ENCODE assay signal across 13 cellular contexts in genomic region chr14:94412671-94413638, GRCh38. TPM values are rescaled to one million over a fixed set of nuclear protein-coding genes. Genes with fewer than 3 reads are reported as not detected.
A peak's percentile ranks its signal among the peaks of the same experiment; 100 is the strongest.
DNase-seq lines count a peak whose midpoint lies in the region; ATAC-seq and TF ChIP-seq lines count a peak whose summit lies in the region.
"Had no signal": no experiment of that assay in that cellular context is flagged by ENCODE, and none has a peak within 500 bp of the region (broad histone marks: within the 10 kb centered on the region; RNA-seq: fewer than 3 reads in every experiment).

No MANE protein-coding gene starts in this region.

- no peak overlapping the region for H3K4me3 Mint-ChIP-seq in natural killer cell treated with Interleukin-12 subunit alpha and Interleukin-12 subunit beta and Interleukin-15 and Interleukin-18, amount 100 ng/mL, for 72 hours

- no TSS peak for BruUV-seq in HCT116 (replicated peaks; lab: Mats Ljungman, UMichigan)

- CTCF ChIA-PET in HCT116 (lab: Charles Lee): interaction anchor here (0.9 to 2.1 kb wide), 5 partner anchors 10 to 281 kb away, joined by 4 to 9 read pairs (median 5); no protein-coding TSS in a partner anchor

- intact Hi-C loops in HCT116 (cut with micrococcal nuclease): loop anchor here (1.0 kb wide), 1 partner anchor 281 kb away; no protein-coding TSS in a partner anchor

- H3K9ac ChIP-seq in HCT116 (ENCODE audit: low read length): no peak overlapping the region

- H3K9me3 ChIP-seq in HCT116 (ENCODE audit: control insufficient read depth in 1 of 2, insufficient read depth in 1 of 2, low read depth in 1 of 2, low read length in 2 of 2) (no peaks in the 10 kb centered on the region), tibial nerve (peaks cover 0 to 20% (median 0%) of the 10 kb centered on the region in 4 donors)

- no peaks in the 10 kb centered on the region for H3K4me1 Mint-ChIP-seq in natural killer cell treated with Interleukin-12 subunit alpha and Interleukin-12 subunit beta and Interleukin-15 and Interleukin-18, amount 100 ng/mL, for 72 hours (ENCODE audit: low read depth in 2 of 2)

- peak; percentile 87 for ATAC-seq in HCT116
- ATAC-seq in left lobe of liver: peak; percentile 90
- no peak for ATAC-seq in natural killer cell treated with Interleukin-12 subunit alpha and Interleukin-12 subunit beta and Interleukin-15 and Interleukin-18, amount 100 ng/mL, for 72 hours

- no peaks in the 10 kb centered on the region for H3K4me1 ChIP-seq in HCT116 (ENCODE audit: control insufficient read depth in 1 of 2, insufficient read depth in 2 of 2, low read length in 2 of 2)
- H3K4me1 ChIP-seq in tibial nerve: no peaks in the 10 kb centered on the region

- no peaks in the 10 kb centered on the region for H3K36me3 ChIP-seq in HCT116 (ENCODE audit: control insufficient read depth in 1 of 2, insufficient read depth in 2 of 2, low read length in 2 of 2)
- no peaks in the 10 kb centered on the region for H3K36me3 ChIP-seq in tibial nerve
- H3K36me3 ChIP-seq: HAP-1 had no signal

- no peaks in the 10 kb centered on the region for H4K20me1 ChIP-seq in HCT116 (ENCODE audit: insufficient read depth)

- peaks cover 6% of the 10 kb centered on the region for H3K36me3 Mint-ChIP-seq in natural killer cell treated with Interleukin-12 subunit alpha and Interleukin-12 subunit beta and Interleukin-15 and Interleukin-18, amount 100 ng/mL, for 72 hours

- H3K27ac ChIP-seq in HCT116 (ENCODE audit: low read depth, low read length): no peak overlapping the region
- no peak overlapping the region for H3K27ac ChIP-seq in tibial nerve
- H3K27ac ChIP-seq: skin epidermis had no signal

- no peak overlapping the region for H3K4me2 ChIP-seq in HCT116 (ENCODE audit: low read length)

- H3K9me3 Mint-ChIP-seq in natural killer cell treated with Interleukin-12 subunit alpha and Interleukin-12 subunit beta and Interleukin-15 and Interleukin-18, amount 100 ng/mL, for 72 hours: peaks cover 5% of the 10 kb centered on the region

- TF ChIP-seq POLR2A in HCT116 (IDR thresholded peaks at IDR 0.05; ENCODE audit: borderline replicate concordance, extremely low read depth, insufficient read depth, insufficient read length) (no peak), tibial nerve (IDR thresholded peaks at IDR 0.05) (no peak)

- no peak overlapping the region for H3K27ac Mint-ChIP-seq in natural killer cell treated with Interleukin-12 subunit alpha and Interleukin-12 subunit beta and Interleukin-15 and Interleukin-18, amount 100 ng/mL, for 72 hours

- TF ChIP-seq EP300 in tibial nerve (IDR thresholded peaks at IDR 0.05): no peak

- H3K9me2 ChIP-seq in HCT116 (ENCODE audit: insufficient read depth): no peaks in the 10 kb centered on the region

- POLR2A ChIA-PET in HCT116 (lab: Charles Lee): no interaction called here

- in situ Hi-C loops in astrocyte of the spinal cord (cut with HindIII; ENCODE audit: low sequenced_read_pairs): no loop called here

- WGBS in tibial nerve, 2 donors: 64 to 73% methylated on average over 8 of the region's 8 CpGs

- RAD21 ChIA-PET in HCT116 (lab: Charles Lee; ENCODE audit: low non-redundant PET in 1 of 2, low total read pairs in 2 of 2, uncharacterized antibody in 2 of 2, unreplicated experiment in 2 of 2): no interaction called here

- peak; percentile 87 for TF ChIP-seq RAD21 in HCT116 (IDR thresholded peaks at IDR 0.05; ENCODE audit: low read depth)

- no peak for DNase-seq in AG10803 (ENCODE audit: low read depth)
- DNase-seq in HCT116 (ENCODE audit: low read depth, low spot score): no peak
- no peak for DNase-seq in astrocyte of the spinal cord (ENCODE audit: low read depth, low spot score)
- DNase-seq in left lobe of liver (ENCODE audit: low spot score): peak; percentile 74
- no peak for DNase-seq in natural killer cell treated with Interleukin-12 subunit alpha and Interleukin-12 subunit beta and Interleukin-15 and Interleukin-18, amount 100 ng/mL, for 72 hours (ENCODE audit: low spot score)
- DNase-seq in activated T-cell treated with anti-CD3 and anti-CD28 coated beads, Interleukin-2, amount 50 U/mL, for 1 hour: no peak
- DNase-seq in tibial nerve (ENCODE audit: low spot score in 2 of 2): no peak
- no peak for DNase-seq in NK-92 (lab: John Stamatoyannopoulos, UW; ENCODE audit: unreplicated experiment)
- DNase-seq: NCI-H2029 had no signal

- TF ChIP-seq CTCF in AG10803 (conservative IDR thresholded peaks at IDR 0.05; ENCODE audit: low read length): peak; percentile 36
- peak; percentile 70 to 71 (median 71); a peak in 5 of 6 replicates for TF ChIP-seq CTCF in HCT116 (IDR thresholded peaks at IDR 0.05 in 2 of 3, conservative IDR thresholded peaks at IDR 0.05 in 1 of 3; ENCODE audit: borderline replicate concordance in 1 of 3, insufficient read depth in 1 of 3, low read depth in 2 of 3, low read length in 2 of 3)
- TF ChIP-seq CTCF in astrocyte of the spinal cord (IDR thresholded peaks at IDR 0.05; ENCODE audit: low read depth, low read length): peak; percentile 28
- no peak for TF ChIP-seq CTCF in tibial nerve (IDR thresholded peaks at IDR 0.05)

- H3K27me3 ChIP-seq in HCT116 (ENCODE audit: insufficient read depth, low read length): no peaks in the 10 kb centered on the region
- no peaks in the 10 kb centered on the region for H3K27me3 ChIP-seq in tibial nerve

- no peak overlapping the region for H3K4me3 ChIP-seq in AG10803 (ENCODE audit: low read length)
- H3K4me3 ChIP-seq in HCT116 (replicated peaks in 1 of 2; ENCODE audit: low read depth in 1 of 2, low read length in 2 of 2): no peak overlapping the region
- H3K4me3 ChIP-seq in astrocyte of the spinal cord (ENCODE audit: low read depth, low read length): no peak overlapping the region
- no peak overlapping the region for H3K4me3 ChIP-seq in tibial nerve
- H3K4me3 ChIP-seq: HAP-1, skin epidermis had no signal

- H2AFZ ChIP-seq in HCT116 (ENCODE audit: low read depth, low read length, poor library complexity, severe bottlenecking): no peak overlapping the region

- H3K79me2 ChIP-seq in HCT116 (ENCODE audit: insufficient read depth, low read length): no peaks in the 10 kb centered on the region

- peaks cover 22 to 42% of the 10 kb centered on the region in 2 donors for H3K27me3 Mint-ChIP-seq in natural killer cell treated with Interleukin-12 subunit alpha and Interleukin-12 subunit beta and Interleukin-15 and Interleukin-18, amount 100 ng/mL, for 72 hours

TF ChIP-seq in HCT116, 20 proteins besides CTCF, POLR2A, EP300 and RAD21:
- no peak; the same call in 1 of the 2 replicates for TF ChIP-seq SP1 (IDR thresholded peaks at IDR 0.05; ENCODE audit: low read depth)
- no peak for TF ChIP-seq ZNF274 (IDR thresholded peaks at IDR 0.05; ENCODE audit: low read depth, low read length)
- no peak for TF ChIP-seq ZBTB33 (IDR thresholded peaks at IDR 0.05; ENCODE audit: extremely low read depth, insufficient replicate concordance, low read length)
- no peak for TF ChIP-seq SIN3A (IDR thresholded peaks at IDR 0.05; ENCODE audit: low read depth)
- TF ChIP-seq JUND (IDR thresholded peaks at IDR 0.05): no peak
- no peak for TF ChIP-seq ELF1 (IDR thresholded peaks at IDR 0.05; ENCODE audit: borderline replicate concordance, low read depth)
- no peak for TF ChIP-seq MAX (IDR thresholded peaks at IDR 0.05)
- no peak for TF ChIP-seq ZFX (IDR thresholded peaks at IDR 0.05)
- no peak for TF ChIP-seq ATF3 (IDR thresholded peaks at IDR 0.05)
- TF ChIP-seq SRF (IDR thresholded peaks at IDR 0.05; ENCODE audit: low read depth): no peak
- no peak for TF ChIP-seq EZH2phosphoT487 (IDR thresholded peaks at IDR 0.05; ENCODE audit: borderline replicate concordance)
- no peak for TF ChIP-seq FOSL1 (IDR thresholded peaks at IDR 0.05; ENCODE audit: low read depth)
- no peak for TF ChIP-seq EGR1 (IDR thresholded peaks at IDR 0.05; ENCODE audit: low read depth)

RNA-seq across cellular contexts. Expression of gene SERPINA1, which starts 24.6 kb away (rescaled TPM):
- 9.1 TPM for total RNA-seq in HCT116 (2021; ENCODE audit: unreplicated experiment)
- 4.9 and 6.6 TPM in 2 replicates for polyA plus RNA-seq in HCT116 (2012)
- 17,840 TPM for total RNA-seq in left lobe of liver
- under 1 TPM in 1 of 2 donors, not detected in 1; 0.38 TPM for total RNA-seq in natural killer cell treated with Interleukin-12 subunit alpha and Interleukin-12 subunit beta and Interleukin-15 and Interleukin-18, amount 100 ng/mL, for 72 hours
- 10 to 100 TPM in 2 of 4 donors, 1 to 10 TPM in 2; 5.7 to 13.9 (median 9.0) TPM for total RNA-seq in tibial nerve

RNA-seq across cellular contexts. Expression of gene SERPINA11, which starts 39.6 kb away (rescaled TPM):
- total RNA-seq in HCT116 (2021; ENCODE audit: unreplicated experiment): not detected
- polyA plus RNA-seq in HCT116 (2012): not detected in 2 replicates
- 127 TPM for total RNA-seq in left lobe of liver
- total RNA-seq in natural killer cell treated with Interleukin-12 subunit alpha and Interleukin-12 subunit beta and Interleukin-15 and Interleukin-18, amount 100 ng/mL, for 72 hours: not detected
- not detected for total RNA-seq in tibial nerve
- total RNA-seq: activated CD8-positive, alpha-beta memory T cell treated with anti-CD3 and anti-CD28 coated beads for 36 hours had no signal

RNA-seq across cellular contexts. Expression of gene SERPINA2, which starts 46.5 kb away (rescaled TPM):
- total RNA-seq in HCT116 (2021; ENCODE audit: unreplicated experiment): not detected
- not detected in 2 replicates for polyA plus RNA-seq in HCT116 (2012)
- not detected for total RNA-seq in left lobe of liver
- not detected for total RNA-seq in natural killer cell treated with Interleukin-12 subunit alpha and Interleukin-12 subunit beta and Interleukin-15 and Interleukin-18, amount 100 ng/mL, for 72 hours
- not detected for total RNA-seq in tibial nerve
- total RNA-seq: activated CD8-positive, alpha-beta memory T cell treated with anti-CD3 and anti-CD28 coated beads for 36 hours; mucosa of gallbladder had no signal

Comparison
In these comparisons a context has a peak if more than half of its experiments do, and no peak if none do; other contexts are left out.
1. CTCF ChIP-seq: peak in AG10803 (single experiment), HCT116 (3 of 3) and astrocyte of the spinal cord (single experiment); none in tibial nerve (0 of 5).
2. ATAC-seq: peak in HCT116 (single experiment) and left lobe of liver (single experiment); none in natural killer cell treated with Interleukin-12 subunit alpha and Interleukin-12 subunit beta and Interleukin-15 and Interleukin-18, amount 100 ng/mL, for 72 hours (0 of 2).
3. RNA of gene SERPINA1, which starts 24.6 kb away (total RNA-seq): 17,840 TPM in left lobe of liver (single experiment); 5.7 to 13.9 TPM in tibial nerve, 9.1 TPM in HCT116 (single experiment) and 0.38 TPM in natural killer cell treated with Interleukin-12 subunit alpha and Interleukin-12 subunit beta and Interleukin-15 and Interleukin-18, amount 100 ng/mL, for 72 hours; every median in the first group is over 1,000 times any median in the second.
4. RNA of gene SERPINA11, which starts 39.6 kb away (total RNA-seq): 127 TPM in left lobe of liver (single experiment); not detected in HCT116 (single experiment), not detected in natural killer cell treated with Interleukin-12 subunit alpha and Interleukin-12 subunit beta and Interleukin-15 and Interleukin-18, amount 100 ng/mL, for 72 hours and not detected in tibial nerve; every median in the first group is over 100 times any median in the second.